ENCODE assay signal across 1 cellular context in genomic region chr13:90447034-90447734, GRCh38.
TF ChIP-seq lines count a peak whose summit lies in the region.

No MANE protein-coding gene starts in this region.

TF ChIP-seq in Ishikawa, 13 proteins besides CTCF, POLR2A, EP300 and RAD21 (continued from another document):
- no peak for TF ChIP-seq REST (IDR thresholded peaks at IDR 0.05; ENCODE audit: low read depth)
- TF ChIP-seq ZBTB7A (IDR thresholded peaks at IDR 0.05; ENCODE audit: low read depth): no peak
- peak; percentile 88 for TF ChIP-seq TCF12 (IDR thresholded peaks at IDR 0.05; ENCODE audit: low read depth)
- TF ChIP-seq USF1 (IDR thresholded peaks at IDR 0.05): no peak
- TF ChIP-seq TEAD4 (IDR thresholded peaks at IDR 0.05): peak; percentile 34; the same call in 1 of the 2 replicates
- TF ChIP-seq MAX (IDR thresholded peaks at IDR 0.05): no peak
- TF ChIP-seq TAF1 (IDR thresholded peaks at IDR 0.05; ENCODE audit: low read depth): no peak
TF ChIP-seq in Ishikawa: peak in this region for 4.
